11 cellular contexts compared by ENCODE assay signal in genomic region chr12:54603872-54604271, GRCh38. TPM values are rescaled to one million over a fixed set of nuclear protein-coding genes. Genes with fewer than 3 reads are reported as not detected.
"Had no signal": no experiment of that assay in that cellular context is flagged by ENCODE, and none has a peak within 500 bp of the region (broad histone marks: within the 10 kb centered on the region; RNA-seq: fewer than 3 reads in every experiment).

No MANE protein-coding gene starts in this region.

- H2AFZ ChIP-seq: PC-9 had no signal

- DNase-seq: NCI-H1436 treated with DMSO at 0.1 percent for 48 hours, NCI-H2081 treated with DMSO at 0.1 percent for 48 hours had no signal

- H3K4me3 ChIP-seq: breast epithelium, PC-9 had no signal

- H3K27ac ChIP-seq: PC-9, WERI-Rb-1 had no signal

- H3K9me3 ChIP-seq: breast epithelium had no signal

- H3K27ac Mint-ChIP-seq: activated CD8-positive, alpha-beta T cell treated with anti-CD3 and anti-CD28 coated beads for 36 hours; activated naive CD4-positive, alpha-beta T cell treated with anti-CD3 and anti-CD28 coated beads, Interleukin-2, amount 50 U/mL, for 24 hours; activated T-cell treated with anti-CD3 and anti-CD28 coated beads, Interleukin-2, amount 50 U/mL, for 24 hours; activated T-helper 1 cell treated with anti-CD3 and anti-CD28 coated beads, Interleukin-12 subunit alpha, Interleukin-12 subunit beta, Interleukin-2, Interleukin-4 antibody, amounts not matched to agents 30 ng/mL and 10 ng/mL and 1 ng/mL, durations not matched to agents 14 hours and 24 hours and 36 hours had no signal

- H3K27me3 Mint-ChIP-seq: activated naive CD4-positive, alpha-beta T cell treated with anti-CD3 and anti-CD28 coated beads, Interleukin-2, amount 50 U/mL, for 24 hours had no signal

- H3K4me2 ChIP-seq: PC-9 had no signal

- H3K27me3 ChIP-seq: breast epithelium had no signal

- H3K9me3 Mint-ChIP-seq: activated CD8-positive, alpha-beta T cell treated with anti-CD3 and anti-CD28 coated beads for 36 hours; activated naive CD4-positive, alpha-beta T cell treated with anti-CD3 and anti-CD28 coated beads, Interleukin-2, amount 50 U/mL, for 24 hours; activated T-cell treated with anti-CD3 and anti-CD28 coated beads, Interleukin-2, amount 50 U/mL, for 24 hours; activated T-helper 1 cell treated with anti-CD3 and anti-CD28 coated beads, Interleukin-12 subunit alpha, Interleukin-12 subunit beta, Interleukin-2, Interleukin-4 antibody, amounts not matched to agents 30 ng/mL and 10 ng/mL and 1 ng/mL, durations not matched to agents 14 hours and 24 hours and 36 hours had no signal

- H3K4me3 Mint-ChIP-seq: activated CD8-positive, alpha-beta T cell treated with anti-CD3 and anti-CD28 coated beads for 36 hours; activated naive CD4-positive, alpha-beta T cell treated with anti-CD3 and anti-CD28 coated beads, Interleukin-2, amount 50 U/mL, for 24 hours; activated T-cell treated with anti-CD3 and anti-CD28 coated beads, Interleukin-2, amount 50 U/mL, for 24 hours; activated T-helper 1 cell treated with anti-CD3 and anti-CD28 coated beads, Interleukin-12 subunit alpha, Interleukin-12 subunit beta, Interleukin-2, Interleukin-4 antibody, amounts not matched to agents 30 ng/mL and 10 ng/mL and 1 ng/mL, durations not matched to agents 14 hours and 24 hours and 36 hours had no signal

- H3K36me3 ChIP-seq: breast epithelium, WERI-Rb-1 had no signal

- H3K4me1 ChIP-seq: breast epithelium had no signal

- H3K36me3 Mint-ChIP-seq: activated naive CD4-positive, alpha-beta T cell treated with anti-CD3 and anti-CD28 coated beads, Interleukin-2, amount 50 U/mL, for 24 hours had no signal

RNA-seq across cellular contexts. Expression of gene PPP1R1A, which starts 15.4 kb away (rescaled TPM):
- total RNA-seq: activated CD8-positive, alpha-beta T cell treated with anti-CD3 and anti-CD28 coated beads for 36 hours; activated T-helper 1 cell treated with anti-CD3 and anti-CD28 coated beads, Interleukin-12 subunit alpha, Interleukin-12 subunit beta, Interleukin-2, Interleukin-4 antibody, amounts not matched to agents 30 ng/mL and 10 ng/mL and 1 ng/mL, durations not matched to agents 14 hours and 24 hours and 36 hours; PC-9; T-helper 2 cell treated with Interferon-gamma antibody and Interleukin-4, amounts not matched to agents 100 ng/mL and 5 ng/mL, for 36 hours had no signal

RNA-seq across cellular contexts. Expression of gene LACRT, which starts 30.8 kb away (rescaled TPM):
- total RNA-seq: activated CD8-positive, alpha-beta T cell treated with anti-CD3 and anti-CD28 coated beads for 36 hours; activated T-helper 1 cell treated with anti-CD3 and anti-CD28 coated beads, Interleukin-12 subunit alpha, Interleukin-12 subunit beta, Interleukin-2, Interleukin-4 antibody, amounts not matched to agents 30 ng/mL and 10 ng/mL and 1 ng/mL, durations not matched to agents 14 hours and 24 hours and 36 hours; aorta; breast epithelium; PC-9; T-helper 2 cell treated with Interferon-gamma antibody and Interleukin-4, amounts not matched to agents 100 ng/mL and 5 ng/mL, for 36 hours had no signal
- polyA plus RNA-seq: aorta had no signal

RNA-seq across cellular contexts. Expression of gene DCD, which starts 44.3 kb away (rescaled TPM):
- total RNA-seq: activated CD8-positive, alpha-beta T cell treated with anti-CD3 and anti-CD28 coated beads for 36 hours; activated T-helper 1 cell treated with anti-CD3 and anti-CD28 coated beads, Interleukin-12 subunit alpha, Interleukin-12 subunit beta, Interleukin-2, Interleukin-4 antibody, amounts not matched to agents 30 ng/mL and 10 ng/mL and 1 ng/mL, durations not matched to agents 14 hours and 24 hours and 36 hours; aorta; breast epithelium; PC-9; T-helper 2 cell treated with Interferon-gamma antibody and Interleukin-4, amounts not matched to agents 100 ng/mL and 5 ng/mL, for 36 hours had no signal
- polyA plus RNA-seq: aorta had no signal

RNA-seq across cellular contexts. Expression of gene PDE1B, which starts 54.5 kb away (rescaled TPM):
- total RNA-seq: PC-9 had no signal
